9 cellular contexts compared by ENCODE assay signal in the genomic region with DNA sequence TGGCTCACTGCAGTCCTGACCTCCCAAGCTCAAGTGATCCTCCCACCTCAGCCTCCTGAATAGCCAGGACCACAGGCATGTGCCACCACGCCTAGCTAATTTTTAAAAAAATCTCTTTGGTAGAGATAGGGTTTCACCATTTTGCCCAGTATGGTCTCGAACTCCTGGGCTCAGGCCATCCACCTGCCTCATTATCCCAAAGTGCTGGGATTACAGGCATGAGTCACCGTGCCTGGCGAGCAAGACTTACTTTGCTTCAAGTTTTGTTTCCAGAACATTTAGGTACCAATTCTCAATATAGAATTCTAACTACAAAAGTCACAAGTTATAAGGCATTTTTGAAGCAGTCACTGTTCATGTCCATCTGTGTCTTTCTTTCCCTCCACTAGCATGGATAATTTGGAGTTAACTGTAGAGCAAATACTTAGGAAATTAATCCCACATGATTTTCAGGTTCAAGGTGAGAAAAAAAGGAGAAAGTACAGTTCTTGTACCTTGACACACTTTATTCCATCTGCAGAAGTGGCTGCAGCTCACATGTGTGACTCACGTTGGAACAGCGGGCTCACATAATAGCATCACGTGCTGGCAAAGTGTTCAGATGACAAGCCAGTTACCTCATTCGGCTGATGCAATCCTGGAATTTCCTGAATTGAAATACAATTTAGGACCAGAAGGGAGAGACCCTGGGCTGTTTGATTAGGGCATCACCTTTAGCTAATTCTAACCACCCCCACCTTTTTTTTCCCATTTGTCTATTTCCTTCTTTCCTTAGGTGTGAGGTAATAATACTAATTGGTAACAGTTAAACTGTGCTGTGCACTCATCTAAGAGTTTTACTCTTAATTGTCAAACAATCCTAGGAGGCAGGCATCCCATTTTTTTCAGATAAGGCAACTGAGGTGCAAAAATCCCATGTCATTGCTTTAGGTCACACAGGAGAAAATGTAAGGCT. TPM values are rescaled to one million over a fixed set of nuclear protein-coding genes. Genes with fewer than 3 reads are reported as not detected.
DNase-seq lines count a peak whose midpoint lies in the region; ATAC-seq and TF ChIP-seq lines count a peak whose summit lies in the region.
"Had no signal": no experiment of that assay in that cellular context is flagged by ENCODE, and none has a peak within 500 bp of the region (broad histone marks: within the 10 kb centered on the region; RNA-seq: fewer than 3 reads in every experiment).

No MANE protein-coding gene starts in this region.

- no peak overlapping the region for H3K4me3 ChIP-seq in lung
- H3K4me3 ChIP-seq: BLaER1 had no signal

- WGBS in lung, 2 donors: 56 to 63% methylated on average over 8 of the region's 8 CpGs

- no peaks in the 10 kb centered on the region for H3K9me3 ChIP-seq in lung (ENCODE audit: control insufficient read depth in 2 of 2, insufficient read depth in 1 of 2, low read length in 1 of 2)

- no peak for TF ChIP-seq CTCF in lung (IDR thresholded peaks at IDR 0.05; ENCODE audit: control extremely low read depth, extremely low read depth)

- H3K27ac ChIP-seq in caudate nucleus (ENCODE audit: low read depth, low read length): no peak overlapping the region
- peak overlapping the region in 1 of 2 donors; percentile 94 for H3K27ac ChIP-seq in lung (ENCODE audit: low read depth in 1 of 2, low read length in 1 of 2)
- H3K27ac ChIP-seq: BLaER1 had no signal

- H3K4me1 ChIP-seq in lung (ENCODE audit: control insufficient read depth in 2 of 2, insufficient read depth in 2 of 2, low read length in 2 of 2): peaks cover 0 to 3% of the 10 kb centered on the region in 2 donors

- DNase-seq in NCI-H510A treated with DMSO at 0.1 percent for 48 hours (lab: John Stamatoyannopoulos, UW) (peak; percentile 2), NCI-H510A (lab: John Stamatoyannopoulos, UW) (no peak), NCI-H2107 (lab: John Stamatoyannopoulos, UW) (peak; percentile 36), caudate nucleus (lab: John Stamatoyannopoulos, UW) (peak in 32 of 61 donors; percentile 0 to 78 (median 22)), lung (ENCODE audit: low spot score) (peak; percentile 76), ecto neural progenitor cell (ENCODE audit: low spot score) (no peak)

- no peaks in the 10 kb centered on the region for H3K27me3 ChIP-seq in lung (ENCODE audit: control insufficient read depth, insufficient read depth)
- H3K27me3 ChIP-seq: BLaER1 had no signal

- H3K36me3 ChIP-seq in lung (ENCODE audit: control insufficient read depth in 2 of 2, insufficient read depth in 2 of 2, low read length in 2 of 2): no peaks in the 10 kb centered on the region
- H3K36me3 ChIP-seq: BLaER1 had no signal

- ATAC-seq in lung (ENCODE audit: insufficient read depth, low FRiP score): peak; percentile 56
- no peak for ATAC-seq in HG02623 (IDR thresholded peaks at IDR 0.05; ENCODE audit: unreplicated experiment)
- no peak for ATAC-seq in HG03442 (IDR thresholded peaks at IDR 0.05; ENCODE audit: unreplicated experiment)

RNA-seq across cellular contexts. Expression of a gene that starts 46.9 kb away (rescaled TPM):
- total RNA-seq in lung: 10 to 100 TPM; 10.2 to 22.0 TPM
- polyA plus RNA-seq in lung: 1 to 10 TPM; 3.5 to 5.2 TPM

Comparison
In these comparisons a context has a peak if more than half of its experiments do, and no peak if none do; other contexts are left out.
1. DNase-seq: peak in NCI-H510A treated with DMSO at 0.1 percent for 48 hours (single experiment), NCI-H2107 (single experiment), caudate nucleus (32 of 61) and lung (single experiment); none in NCI-H510A (single experiment) and ecto neural progenitor cell (single experiment).